1 cellular context compared by ENCODE assay signal in the genomic region with DNA sequence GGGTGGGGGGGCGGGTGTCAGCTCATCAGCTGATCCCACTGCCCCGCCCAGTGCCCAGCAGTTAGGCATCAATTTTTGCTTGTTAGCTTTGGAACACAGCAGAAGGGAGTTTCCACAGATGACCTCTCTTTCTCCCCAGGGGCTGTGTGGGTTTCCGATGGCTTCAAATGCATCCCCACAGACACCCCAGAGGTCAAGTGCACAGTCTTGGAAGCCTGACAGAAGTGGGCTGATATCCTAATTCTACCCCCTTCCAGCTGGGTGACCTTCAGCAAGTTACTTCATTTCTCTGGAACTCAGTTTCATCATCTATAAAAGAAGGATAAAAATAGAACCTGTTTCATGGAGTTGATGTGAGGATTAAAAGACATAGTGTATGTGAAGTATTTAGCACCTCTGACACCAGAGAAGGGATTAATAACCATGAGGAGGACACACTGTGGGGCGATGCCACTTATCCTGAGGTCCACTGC.
TF ChIP-seq lines count a peak whose summit lies in the region.

No MANE protein-coding gene starts in this region.

TF ChIP-seq in H1, 55 proteins besides CTCF, POLR2A, EP300 and RAD21 (continued from another document):
- TF ChIP-seq KDM1A (IDR thresholded peaks at IDR 0.05; ENCODE audit: borderline replicate concordance, low read length): no peak
- no peak for TF ChIP-seq SP4 (IDR thresholded peaks at IDR 0.05; ENCODE audit: low read length)
TF ChIP-seq in H1: peak in this region for 0.
